ENCODE assay signal across 11 cellular contexts in genomic region chr9:93681316-93682154, GRCh38.
DNase-seq lines count a peak whose midpoint lies in the region; ATAC-seq and TF ChIP-seq lines count a peak whose summit lies in the region.
"Had no signal": no experiment of that assay in that cellular context is flagged by ENCODE, and none has a peak within 500 bp of the region (broad histone marks: within the 10 kb centered on the region; RNA-seq: fewer than 3 reads in every experiment).

No MANE protein-coding gene starts in this region.

- no peak overlapping the region for H3K4me3 Mint-ChIP-seq in activated T-cell treated with anti-CD3 and anti-CD28 coated beads, Interleukin-2, amount 50 U/mL, for 24 hours

- in situ Hi-C loops in transverse colon (cut with MboI; ENCODE audit: low pct_ligation_motif_present in 1 of 4, low pct_unique_long_range_greater_than_20kb in 1 of 4, low sequenced_read_pairs in 3 of 4), result loop anchor here in 3 of 4 donors (10.0 to 25.0 kb wide), 3 partner anchors 281 to 531 kb away; partner anchors contain the start of gene BARX1 (in 1 of the 3)

- H3K27me3 ChIP-seq in left lung, result no peaks in the 10 kb centered on the region
- no peaks in the 10 kb centered on the region for H3K27me3 ChIP-seq in transverse colon
- H3K27me3 ChIP-seq: tibial nerve had no signal

- 48% methylated on average over 19 of the region's 23 CpGs; no CpG with 5 or more reads in 1 of the 2 donors for WGBS in transverse colon (ENCODE audit: low coverage in 1 of 2), 2 donors

- H3K4me1 Mint-ChIP-seq in activated T-cell treated with anti-CD3 and anti-CD28 coated beads, Interleukin-2, amount 50 U/mL, for 24 hours (ENCODE audit: low read depth), result peaks cover 1% of the 10 kb centered on the region

- H3K9me3 ChIP-seq in left lung, result no peaks in the 10 kb centered on the region
- no peaks in the 10 kb centered on the region for H3K9me3 ChIP-seq in transverse colon
- H3K9me3 ChIP-seq: neutrophil, tibial nerve had no signal

- no peak overlapping the region for H3K27ac Mint-ChIP-seq in activated T-cell treated with anti-CD3 and anti-CD28 coated beads, Interleukin-2, amount 50 U/mL, for 24 hours

- H3K4me1 ChIP-seq in left lung (no peaks in the 10 kb centered on the region), transverse colon (peaks cover 0 to 3% (median under 1%) of the 10 kb centered on the region in 4 donors)
- H3K4me1 ChIP-seq: tibial nerve had no signal

- no peaks in the 10 kb centered on the region for H3K9me3 Mint-ChIP-seq in activated T-cell treated with anti-CD3 and anti-CD28 coated beads, Interleukin-2, amount 50 U/mL, for 24 hours

- intact Hi-C loops in left lung (cut with DNase I) (loop anchor here in 1 of 2 donors (5.0 kb wide), 1 partner anchor 281 kb away; no protein-coding TSS in a partner anchor), transverse colon (cut with DNase I; ENCODE audit: low total_unique reads) (loop anchor here (2.0 kb wide), 1 partner anchor 281 kb away; no protein-coding TSS in a partner anchor)

- H3K27ac ChIP-seq in left lung (no peak overlapping the region), transverse colon (no peak overlapping the region)
- H3K27ac ChIP-seq: neutrophil, tibial nerve, VCaP had no signal

- peaks cover 0 to 32% of the 10 kb centered on the region in 2 donors for H3K36me3 ChIP-seq in left lung
- peaks cover 0 to 13% (median 3%) of the 10 kb centered on the region in 4 donors for H3K36me3 ChIP-seq in transverse colon

- ATAC-seq in left lung (peak; percentile 34), GM21526 (IDR thresholded peaks at IDR 0.05; ENCODE audit: low FRiP score, unreplicated experiment) (no peak), GM21447 (IDR thresholded peaks at IDR 0.05; ENCODE audit: unreplicated experiment) (no peak)

- peaks cover 18% of the 10 kb centered on the region for H3K36me3 Mint-ChIP-seq in activated T-cell treated with anti-CD3 and anti-CD28 coated beads, Interleukin-2, amount 50 U/mL, for 24 hours (ENCODE audit: low read depth)

- no peak for TF ChIP-seq CTCF in left lung (IDR thresholded peaks at IDR 0.05)
- no peak for TF ChIP-seq CTCF in transverse colon (IDR thresholded peaks at IDR 0.05)

- TF ChIP-seq POLR2A in transverse colon (IDR thresholded peaks at IDR 0.05), result no peak

- peaks cover 11% of the 10 kb centered on the region for H3K27me3 Mint-ChIP-seq in activated T-cell treated with anti-CD3 and anti-CD28 coated beads, Interleukin-2, amount 50 U/mL, for 24 hours

- no peak for TF ChIP-seq EP300 in transverse colon (IDR thresholded peaks at IDR 0.05; ENCODE audit: low read depth)

- H3K4me3 ChIP-seq in left lung (no peak overlapping the region), transverse colon (no peak overlapping the region)
- H3K4me3 ChIP-seq: tibial nerve had no signal

- DNase-seq in activated T-cell treated with anti-CD3 and anti-CD28 coated beads, Interleukin-2, amount 50 U/mL, for 1 hour, result peak; percentile 14
- DNase-seq in activated T-cell treated with anti-CD3 and anti-CD28 coated beads for 4 hours (no peak), left lung (peak in 1 of 2 donors; percentile 59), transverse colon (peak; percentile 7), GM19240 (ENCODE audit: insufficient read length, low spot score) (no peak)
- DNase-seq in activated T-cell treated with anti-CD3 and anti-CD28 coated beads, Interleukin-2, amount 50 U/mL, for 24 hours, result peak; percentile 28

Comparison
In these comparisons a context has a peak if more than half of its experiments do, and no peak if none do; other contexts are left out.
1. DNase-seq: peak in activated T-cell treated with anti-CD3 and anti-CD28 coated beads, Interleukin-2, amount 50 U/mL, for 1 hour (single experiment), activated T-cell treated with anti-CD3 and anti-CD28 coated beads, Interleukin-2, amount 50 U/mL, for 24 hours (single experiment) and transverse colon (single experiment); none in activated T-cell treated with anti-CD3 and anti-CD28 coated beads for 4 hours (single experiment) and GM19240 (single experiment).